Comparison of ENCODE assay signal across 29 cellular contexts in genomic region chr1:3176028-3176427, GRCh38.
"Had no signal": no experiment of that assay in that cellular context is flagged by ENCODE, and none has a peak within 500 bp of the region (broad histone marks: within the 10 kb centered on the region; RNA-seq: fewer than 3 reads in every experiment).

No MANE protein-coding gene starts in this region.

- H3K9me3 ChIP-seq: esophagus muscularis mucosa, gastrocnemius medialis, heart left ventricle had no signal

- H3K4me3 ChIP-seq: esophagus muscularis mucosa, gastrocnemius medialis, heart left ventricle had no signal

- H3K27me3 ChIP-seq: brain microvascular endothelial cell, foreskin keratinocyte, gastrocnemius medialis, heart left ventricle had no signal

- H3K4me1 ChIP-seq: foreskin keratinocyte had no signal

- H3K27ac ChIP-seq: brain microvascular endothelial cell, foreskin keratinocyte, WERI-Rb-1 had no signal

- DNase-seq: activated B cell treated with CpG ODN at 0.5 μM for 24 hours; activated CD4-positive, alpha-beta T cell treated with anti-CD3 and anti-CD28 coated beads for 48 hours; activated CD4-positive, alpha-beta T cell treated with anti-CD3 and anti-CD28 coated beads, Interleukin-2, amount 50 U/mL, for 1 hour; activated CD4-positive, alpha-beta T cell treated with anti-CD3 and anti-CD28 coated beads, Interleukin-2, amount 50 U/mL, for 48 hours; activated CD8-positive, alpha-beta memory T cell treated with anti-CD3 and anti-CD28 coated beads for 24 hours; activated CD8-positive, alpha-beta T cell treated with anti-CD3 and anti-CD28 coated beads for 36 hours; activated effector memory CD4-positive, alpha-beta T cell treated with Interleukin-2 at 50 U/mL for 16 hours; activated gamma-delta T cell treated with Interleukin-2 at 50 U/mL for 16 hours; activated naive CD4-positive, alpha-beta T cell treated with anti-CD3 and anti-CD28 coated beads, Interleukin-2, amount 50 U/mL, for 16 hours; activated naive CD4-positive, alpha-beta T cell treated with Interleukin-2 at 50 U/mL for 16 hours; activated T-cell treated with anti-CD3 and anti-CD28 coated beads, Interleukin-2, amount 50 U/mL, for 4 hours; amniotic stem cell; brain microvascular endothelial cell; cortex of kidney; dermis blood vessel endothelial cell; effector CD4-positive, alpha-beta T cell; effector memory CD8-positive, alpha-beta T cell; erythroblast; foreskin keratinocyte; gastrocnemius medialis; glutamatergic neuron; heart left ventricle; T-helper 1 cell; T-helper 17 cell; T1000; WERI-Rb-1 had no signal

- H3K36me3 ChIP-seq: brain microvascular endothelial cell, esophagus muscularis mucosa, gastrocnemius medialis, heart left ventricle, WERI-Rb-1 had no signal

- ATAC-seq: activated CD4-positive, CD25-positive, alpha-beta regulatory T cell treated with anti-CD3 and anti-CD28 coated beads, Interleukin-2, amount 50 U/mL, for 24 hours; activated CD8-positive, alpha-beta T cell treated with anti-CD3 and anti-CD28 coated beads for 36 hours; activated T-cell treated with anti-CD3 and anti-CD28 coated beads, Interleukin-2, amount 50 U/mL, for 4 hours; activated T-helper 17 cell treated with anti-CD3 and anti-CD28 coated beads, Interleukin-2, amount 50 U/mL, for 72 hours; effector memory CD8-positive, alpha-beta T cell; foreskin keratinocyte; gastrocnemius medialis; heart left ventricle; T-helper 17 cell had no signal
